Comparison of ENCODE assay signal across 8 cellular contexts in genomic region chr19:54137114-54137912, GRCh38.
DNase-seq lines count a peak whose midpoint lies in the region; ATAC-seq and TF ChIP-seq lines count a peak whose summit lies in the region.

TSS of gene CNOT3 (plus strand) at chr19:54137762. CDS start at chr19:54142979, 5,217 bp downstream.

- ATAC-seq in GM19035 (IDR thresholded peaks at IDR 0.05; ENCODE audit: unreplicated experiment) (peak; percentile 80), HG03354 (IDR thresholded peaks at IDR 0.05; ENCODE audit: poor library complexity, severe bottlenecking, unreplicated experiment) (peak; percentile 83)
- ATAC-seq in activated CD4-positive, CD25-positive, alpha-beta regulatory T cell treated with anti-CD3 and anti-CD28 coated beads, Interleukin-2, amount 50 U/mL, for 24 hours: peak; percentile 85 to 87

- peak; percentile 100 for DNase-seq in AG09319 (ENCODE audit: extremely low read depth, low read depth)
- DNase-seq in NCI-H446 treated with DMSO at 0.1 percent for 48 hours (lab: John Stamatoyannopoulos, UW): peak; percentile 100
- peak; percentile 100 for DNase-seq in cerebellar cortex (ENCODE audit: low spot score)
- DNase-seq in iris pigment epithelial cell (ENCODE audit: low read depth): peak; percentile 100
- DNase-seq in stimulated activated CD4-positive, alpha-beta T cell treated with anti-CD3 and anti-CD28 coated beads, Interleukin-12 subunit alpha, Interleukin-12 subunit beta, amount 100 ng/mL, for 24 hours (ENCODE audit: low read depth in 2 of 2): peak; percentile 96 to 97

- TF ChIP-seq CTCF in AG09319 (IDR thresholded peaks at IDR 0.05; ENCODE audit: low read depth, low read length): no peak

Comparison
In these comparisons a context has a peak if more than half of its experiments do, and no peak if none do; other contexts are left out.
1. Peak in every context shown above with its lines: DNase-seq and ATAC-seq.